ENCODE assay signal across 20 cellular contexts in the genomic region with DNA sequence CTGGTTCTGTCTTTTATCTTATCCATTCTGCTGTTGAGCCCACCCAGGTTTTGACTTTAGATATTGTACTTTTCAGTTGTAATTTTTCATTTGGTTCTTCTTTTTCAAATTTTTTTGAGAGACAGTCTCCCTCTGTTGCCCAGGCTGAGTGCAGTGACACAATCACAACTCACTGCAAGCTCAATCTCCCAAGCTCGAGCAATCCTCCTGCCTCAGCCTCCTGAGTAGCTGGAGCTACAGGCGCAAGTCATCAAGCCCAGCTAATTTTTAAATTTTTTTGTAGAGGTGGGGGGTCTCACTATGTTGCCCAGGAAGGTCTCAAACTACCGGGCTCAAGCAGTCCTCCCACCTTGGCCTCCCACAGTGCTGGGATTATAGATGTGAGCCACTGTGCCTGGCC. TPM values are rescaled to one million over a fixed set of nuclear protein-coding genes. Genes with fewer than 3 reads are reported as not detected.
A peak's percentile ranks its signal among the peaks of the same experiment; 100 is the strongest.
DNase-seq lines count a peak whose midpoint lies in the region; ATAC-seq and TF ChIP-seq lines count a peak whose summit lies in the region.
"Had no signal": no experiment of that assay in that cellular context is flagged by ENCODE, and none has a peak within 500 bp of the region (broad histone marks: within the 10 kb centered on the region; RNA-seq: fewer than 3 reads in every experiment).

No MANE protein-coding gene starts in this region.

- peak overlapping the region in 1 of 10 experiments; percentile 13; a peak in 1 of 20 replicates for H3K4me3 ChIP-seq in BLaER1 treated with 17β-estradiol and CSF1 and Interleukin-3, amounts not matched to agents 10 nM and 100 nM

- TF ChIP-seq CTCF in HFFc6 (IDR thresholded peaks at IDR 0.05) = no peak
- no peak for TF ChIP-seq CTCF in mesothelial cell of epicardium (IDR thresholded peaks at IDR 0.05; ENCODE audit: unreplicated experiment)

- no peak for ATAC-seq in T-helper 17 cell

- H3K9me3 Mint-ChIP-seq in HFFc6 (no peaks in the 10 kb centered on the region), mesothelial cell of epicardium (peaks cover 7% of the 10 kb centered on the region)

- H3K9ac ChIP-seq in BLaER1 treated with 17β-estradiol and CSF1 and Interleukin-3, amounts not matched to agents 10 nM and 100 nM = peak overlapping the region in 7 of 11 experiments; percentile 10 to 63 (median 50); a peak in 12 of 22 replicates
- H3K9ac ChIP-seq: KMS-11 had no signal

- H3K9me3 ChIP-seq in BLaER1 treated with 17β-estradiol and CSF1 and Interleukin-3, amounts not matched to agents 10 nM and 100 nM (replicated peaks in 1 of 11) = no peaks in the 10 kb centered on the region
- no peaks in the 10 kb centered on the region for H3K9me3 ChIP-seq in T-helper 17 cell (ENCODE audit: control insufficient read depth, low read length, poor library complexity, severe bottlenecking)

- peak overlapping the region in 9 of 11 experiments; percentile 11 to 79 (median 66); a peak in 14 of 22 replicates for H3K27ac ChIP-seq in BLaER1 treated with 17β-estradiol and CSF1 and Interleukin-3, amounts not matched to agents 10 nM and 100 nM
- H3K27ac ChIP-seq: C4-2B, KMS-11 had no signal

- H3K27me3 Mint-ChIP-seq in HFFc6 (ENCODE audit: insufficient read depth) (peaks cover 3% of the 10 kb centered on the region), T-helper 17 cell (no peaks in the 10 kb centered on the region), mesothelial cell of epicardium (ENCODE audit: low read depth) (no peaks in the 10 kb centered on the region)

- no peaks in the 10 kb centered on the region for H3K27me3 ChIP-seq in BLaER1 treated with 17β-estradiol and CSF1 and Interleukin-3, amounts not matched to agents 10 nM and 100 nM

- peaks cover 25 to 79% (median 64%) of the 10 kb centered on the region in 11 experiments; a peak in 21 of 22 replicates for H4K20me1 ChIP-seq in BLaER1 treated with 17β-estradiol and CSF1 and Interleukin-3, amounts not matched to agents 10 nM and 100 nM

- H3K27ac Mint-ChIP-seq in HFFc6 (peak overlapping the region; percentile 4; the same call in 1 of the 2 replicates), T-helper 17 cell (peak overlapping the region; percentile 84), mesothelial cell of epicardium (peak overlapping the region; percentile 19)

- H3K4me1 ChIP-seq in BLaER1 treated with 17β-estradiol and CSF1 and Interleukin-3, amounts not matched to agents 10 nM and 100 nM = peaks cover 52 to 60% (median 60%) of the 10 kb centered on the region in 10 experiments

- H3K4me3 Mint-ChIP-seq in HFFc6 (no peak overlapping the region), T-helper 17 cell (no peak overlapping the region), mesothelial cell of epicardium (no peak overlapping the region)

- H3K4me2 ChIP-seq in BLaER1 treated with 17β-estradiol and CSF1 and Interleukin-3, amounts not matched to agents 10 nM and 100 nM = peak overlapping the region; percentile 73 to 98 (median 91)
- H3K4me2 ChIP-seq: KMS-11 had no signal

- H3K36me3 Mint-ChIP-seq in HFFc6 (ENCODE audit: low read depth) (peaks cover 6% of the 10 kb centered on the region; the same call in 1 of the 2 replicates), T-helper 17 cell (ENCODE audit: low read depth) (peaks cover 8% of the 10 kb centered on the region), mesothelial cell of epicardium (peaks cover 38% of the 10 kb centered on the region)

- H3K4me1 Mint-ChIP-seq in HFFc6 (ENCODE audit: low read depth) = no peaks in the 10 kb centered on the region
- peaks cover 7% of the 10 kb centered on the region for H3K4me1 Mint-ChIP-seq in T-helper 17 cell
- no peaks in the 10 kb centered on the region for H3K4me1 Mint-ChIP-seq in mesothelial cell of epicardium

- DNase-seq in HFFc6 = no peak
- no peak for DNase-seq in T-helper 17 cell
- no peak for DNase-seq in mesothelial cell of epicardium (ENCODE audit: low spot score in 2 of 2, unreplicated experiment in 2 of 2)
- DNase-seq in NCI-H774 (lab: John Stamatoyannopoulos, UW) = no peak
- no peak for DNase-seq in DMS79 (lab: John Stamatoyannopoulos, UW)
- DNase-seq in H4 (ENCODE audit: low spot score) = no peak
- no peak for DNase-seq in HK-2 (ENCODE audit: unreplicated experiment)
- DNase-seq: ACHN, DMS53, H7, NCI-H1105 treated with DMSO at 0.1 percent for 48 hours, NCI-H2081, NCI-H2171, NCI-H345, NCI-H524, NCI-H82, Right ventricle myocardium superior had no signal

- peaks cover 30 to 59% (median 41%) of the 10 kb centered on the region in 11 experiments for H3K36me3 ChIP-seq in BLaER1 treated with 17β-estradiol and CSF1 and Interleukin-3, amounts not matched to agents 10 nM and 100 nM

RNA-seq across cellular contexts. Expression of a gene that starts 25.7 kb away (rescaled TPM):
- 10 to 100 TPM; 47.4 to 64.0 (median 53.3) TPM for total RNA-seq in HFFc6 (2021; fragmentation: NEBNext Ultra II Directional; extraction: Animal tissue kit (Norgen Biotek cat#: 25700))
- total RNA-seq in T-helper 17 cell (10 to 100 TPM; 34.4 to 41.4 TPM), mesothelial cell of epicardium (48.6 to 50.9 TPM (median 48.7 TPM) in 3 replicates)
- total RNA-seq in H4 (2014; rRNA removed; shearing (Covaris generic)) = 37.7 and 42.6 TPM in 2 replicates

RNA-seq across cellular contexts. Expression of a gene that starts 37.1 kb away (rescaled TPM):
- total RNA-seq in HFFc6 (2021; fragmentation: NEBNext Ultra II Directional; extraction: Animal tissue kit (Norgen Biotek cat#: 25700)) = 1 to 10 TPM in 1 of 6 experiments, under 1 TPM in 5; 0.59 to 1.6 (median 0.75) TPM
- total RNA-seq in T-helper 17 cell (under 1 TPM in 1 of 2 donors, not detected in 1; 0.12 TPM), mesothelial cell of epicardium (30.9 to 37.6 TPM (median 32.9 TPM) in 3 replicates)
- total RNA-seq in H4 (2014; rRNA removed; shearing (Covaris generic)) = 1.7 and 2.1 TPM in 2 replicates

RNA-seq across cellular contexts. Expression of a gene that starts 41.0 kb away (rescaled TPM):
- 100 to 1,000 TPM in 4 of 6 experiments, 10 to 100 TPM in 2; 65.2 to 121 (median 109) TPM for total RNA-seq in HFFc6 (2021; fragmentation: NEBNext Ultra II Directional; extraction: Animal tissue kit (Norgen Biotek cat#: 25700))
- total RNA-seq in T-helper 17 cell (10 to 100 TPM; 55.0 to 62.2 TPM), mesothelial cell of epicardium (109 to 119 TPM (median 115 TPM) in 3 replicates)
- total RNA-seq in H4 (2014; rRNA removed; shearing (Covaris generic)) = 48.0 and 53.5 TPM in 2 replicates

Comparison
In these comparisons a context has a peak if more than half of its experiments do, and no peak if none do; other contexts are left out.
1. H3K27ac Mint-ChIP-seq: peak in every context shown above with its lines; median percentile 84 in T-helper 17 cell; 19 in mesothelial cell of epicardium; 4 in HFFc6.
2. RNA of a gene that starts 37.1 kb away (total RNA-seq): 30.9 to 37.6 TPM in mesothelial cell of epicardium; 1.7 to 2.1 TPM in H4, 0.59 to 1.6 TPM in HFFc6 and 0.12 TPM in T-helper 17 cell; every median in the first group is over 10 times any median in the second.